Comparison of ENCODE assay signal across 10 cellular contexts in genomic region chr21:28283652-28284490, GRCh38.
DNase-seq lines count a peak whose midpoint lies in the region; ATAC-seq and TF ChIP-seq lines count a peak whose summit lies in the region.
"Had no signal": no experiment of that assay in that cellular context is flagged by ENCODE, and none has a peak within 500 bp of the region (broad histone marks: within the 10 kb centered on the region; RNA-seq: fewer than 3 reads in every experiment).

No MANE protein-coding gene starts in this region.

- TF ChIP-seq CTCF in type B pancreatic cell (conservative IDR thresholded peaks at IDR 0.05) = no peak

- DNase-seq in HuH-7 (ENCODE audit: low spot score) (peak; percentile 9), dedifferentiated amniotic fluid mesenchymal stem cell (ENCODE audit: extremely low spot score) (peak; percentile 63), left lobe of liver (ENCODE audit: low spot score) (no peak), type B pancreatic cell (ENCODE audit: extremely low spot score, unreplicated experiment) (no peak), hypothalamus (lab: John Stamatoyannopoulos, UW) (no peak)
- DNase-seq: effector memory CD8-positive, alpha-beta T cell; naive B cell; NCI-H2107 had no signal

- peaks cover 17% of the 10 kb centered on the region for H3K4me1 Mint-ChIP-seq in type B pancreatic cell (ENCODE audit: unreplicated experiment)
- H3K4me1 Mint-ChIP-seq: naive B cell had no signal

- peaks cover 6% of the 10 kb centered on the region for H3K9me3 Mint-ChIP-seq in type B pancreatic cell

- H3K4me3 Mint-ChIP-seq in type B pancreatic cell = peak overlapping the region; percentile 8
- H3K4me3 Mint-ChIP-seq: effector memory CD8-positive, alpha-beta T cell; naive B cell had no signal

- H3K27me3 Mint-ChIP-seq in type B pancreatic cell = no peaks in the 10 kb centered on the region
- H3K27me3 Mint-ChIP-seq: effector memory CD8-positive, alpha-beta T cell; naive B cell had no signal

- ATAC-seq in left lobe of liver (peak; percentile 70), HG02884 (IDR thresholded peaks at IDR 0.05; ENCODE audit: unreplicated experiment) (no peak), GM21825 (IDR thresholded peaks at IDR 0.05; ENCODE audit: unreplicated experiment) (no peak)
- ATAC-seq: effector memory CD8-positive, alpha-beta T cell had no signal

- peak overlapping the region; percentile 57 for H3K27ac Mint-ChIP-seq in type B pancreatic cell
- H3K27ac Mint-ChIP-seq: effector memory CD8-positive, alpha-beta T cell had no signal

- H3K36me3 Mint-ChIP-seq in type B pancreatic cell = no peaks in the 10 kb centered on the region
- H3K36me3 Mint-ChIP-seq: naive B cell had no signal

Comparison
In these comparisons a context has a peak if more than half of its experiments do, and no peak if none do; other contexts are left out.
1. DNase-seq: peak in HuH-7 (single experiment) and dedifferentiated amniotic fluid mesenchymal stem cell (single experiment); none in left lobe of liver (single experiment), type B pancreatic cell (single experiment) and hypothalamus (0 of 51).